In the genomic region with DNA sequence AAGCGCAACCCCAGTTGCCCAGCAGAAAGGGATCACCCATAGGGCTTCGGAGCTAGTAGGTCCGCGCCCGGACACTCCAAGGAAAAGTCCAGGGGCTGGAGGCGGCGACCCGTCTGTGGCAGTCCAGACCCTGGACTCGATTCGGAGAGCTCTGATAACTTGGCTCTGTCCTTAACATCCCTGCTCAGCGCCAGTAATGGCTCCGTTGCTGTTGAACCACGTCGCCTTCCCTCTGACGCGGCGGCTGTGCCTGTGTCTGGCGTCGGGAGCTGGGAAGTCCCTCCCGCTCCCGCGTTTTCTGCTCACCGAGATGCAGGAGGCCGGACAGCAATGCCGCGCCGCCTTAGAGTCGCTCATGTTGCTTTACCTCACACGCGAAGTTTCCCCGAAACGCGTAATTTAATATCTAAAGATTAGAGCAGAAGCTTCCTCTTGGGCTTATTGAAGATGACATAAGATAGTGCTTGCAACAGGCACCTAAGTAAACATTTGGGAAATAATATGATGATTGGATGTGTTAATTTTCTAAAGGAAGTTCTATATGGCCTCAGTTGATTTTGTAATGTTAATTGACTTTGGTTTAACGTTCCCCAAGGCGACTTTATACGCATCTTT, we compare ENCODE assay signal across 8 cellular contexts. TPM values are rescaled to one million over a fixed set of nuclear protein-coding genes. Genes with fewer than 3 reads are reported as not detected.
DNase-seq lines count a peak whose midpoint lies in the region; ATAC-seq and TF ChIP-seq lines count a peak whose summit lies in the region.

No MANE protein-coding gene starts in this region.

- intact Hi-C loops in PC-3 (cut with micrococcal nuclease) (loop anchor here (1.0 to 5.0 kb wide), 4 partner anchors 59 to 1434 kb away; partner anchors contain the start of gene EPB41L3), natural killer cell (cut with micrococcal nuclease) (loop anchor here (2.0 kb wide), 1 partner anchor 14 kb away; no protein-coding TSS in a partner anchor)

- H3K27me3 ChIP-seq in PC-3 (ENCODE audit: low read length), result peaks cover 15% of the 10 kb centered on the region; the same call in 1 of the 2 replicates

- peak overlapping the region; percentile 42 for H3K27ac ChIP-seq in PC-3 (ENCODE audit: low read length)

- H3F3A ChIP-seq in PC-3 (ENCODE audit: low read length, unreplicated experiment), result no peaks in the 10 kb centered on the region

- BruUV-seq in PC-3 (replicated peaks; lab: Mats Ljungman, UMichigan), result TSS peak; percentile 78

- CTCF ChIA-PET in PC-3 (lab: Charles Lee), result interaction anchor here (0.7 kb wide), 1 partner anchor 1225 kb away, joined by 4 read pairs; no protein-coding TSS in a partner anchor

- no peaks in the 10 kb centered on the region for H4K20me1 ChIP-seq in PC-3 (ENCODE audit: low read length)

- peaks cover 20 to 28% of the 10 kb centered on the region in 2 donors for H3K4me1 Mint-ChIP-seq in natural killer cell

- H3K4me2 ChIP-seq in PC-3 (ENCODE audit: low read length), result peak overlapping the region; percentile 89

- H3K79me2 ChIP-seq in PC-3 (ENCODE audit: low read length), result peaks cover 13% of the 10 kb centered on the region

- H3K4me1 ChIP-seq in PC-3 (ENCODE audit: insufficient read depth, low read length), result peaks cover 6% of the 10 kb centered on the region; the same call in 1 of the 2 replicates

- TF ChIP-seq CTCF in PC-3 (conservative IDR thresholded peaks at IDR 0.05; ENCODE audit: low read depth, low read length) (no peak), fibroblast of the aortic adventitia (IDR thresholded peaks at IDR 0.05; ENCODE audit: insufficient read depth, low read length) (no peak), natural killer cell (IDR thresholded peaks at IDR 0.05) (no peak)

- ATAC-seq in GM21529 (IDR thresholded peaks at IDR 0.05; ENCODE audit: unreplicated experiment), result peak; percentile 20
- peak; percentile 37 for ATAC-seq in PC-3
- ATAC-seq in natural killer cell, result peak in 2 of 3 donors; percentile 2
- ATAC-seq in stimulated activated naive CD8-positive, alpha-beta T cell treated with anti-CD3 and anti-CD28 coated beads, Interleukin-15, Interleukin-2, amounts not matched to agents 100 U/mL and 50 U/mL, for 24 hours, result peak; percentile 30

- H3K9me3 ChIP-seq in PC-3 (ENCODE audit: low read length), result no peaks in the 10 kb centered on the region

- H3K36me3 Mint-ChIP-seq in natural killer cell, result peaks cover 3% of the 10 kb centered on the region

- H3K9me2 ChIP-seq in PC-3 (replicated peaks; ENCODE audit: low read length), result no peaks in the 10 kb centered on the region

- peak overlapping the region; percentile 66 for H3K9ac ChIP-seq in PC-3 (ENCODE audit: low read length)

- H3K9me3 Mint-ChIP-seq in natural killer cell, result no peaks in the 10 kb centered on the region

- peaks cover 9 to 30% of the 10 kb centered on the region in 2 donors for H3K27me3 Mint-ChIP-seq in natural killer cell (ENCODE audit: low read depth in 2 of 2)

- peak overlapping the region; percentile 95 to 96 for H3K27ac Mint-ChIP-seq in natural killer cell

- in situ Hi-C loops in Caki2 (cut with HindIII; ENCODE audit: low pct_unique_long_range_greater_than_20kb, low sequenced_read_pairs), result no loop called here

- peaks cover 6% of the 10 kb centered on the region; the same call in 1 of the 2 replicates for H3K36me3 ChIP-seq in PC-3 (ENCODE audit: low read depth, low read length)

- H3K4me3 ChIP-seq in PC-3 (ENCODE audit: low read length) (peak overlapping the region; percentile 71), fibroblast of the aortic adventitia (ENCODE audit: low read depth, low read length) (peak overlapping the region; percentile 89)

- DNase-seq in Caki2 (ENCODE audit: low read depth) (peak; percentile 82), HuH-7.5 (ENCODE audit: low spot score) (peak; percentile 74), PC-3 (peak; percentile 70), fibroblast of the aortic adventitia (ENCODE audit: low read depth) (peak; percentile 76), natural killer cell (peak; percentile 55)
- peak; percentile 47 for DNase-seq in activated effector memory CD4-positive, alpha-beta T cell treated with Interleukin-2 at 50 U/mL for 16 hours
- peak; percentile 76 for DNase-seq in stimulated activated naive CD8-positive, alpha-beta T cell treated with anti-CD3 and anti-CD28 coated beads, Interleukin-15, Interleukin-2, amounts not matched to agents 100 U/mL and 50 U/mL, for 24 hours

- peak overlapping the region; percentile 86 for H2AFZ ChIP-seq in PC-3 (ENCODE audit: low read length)

- peak overlapping the region; percentile 94 for H3K4me3 Mint-ChIP-seq in natural killer cell

- POLR2A ChIA-PET in PC-3 (lab: Charles Lee; ENCODE audit: unreplicated experiment), result interaction anchor here (0.6 to 0.8 kb wide), 4 partner anchors 59 to 1604 kb away, joined by 3 to 7 read pairs (median 4); no protein-coding TSS in a partner anchor

RNA-seq across cellular contexts. Expression of gene ZBTB14, which starts 1.3 kb away (rescaled TPM):
- 24.2 and 29.3 TPM in 2 replicates for total RNA-seq in Caki2 (2014; rRNA removed; shearing (Covaris generic); ENCODE audit: low replicate concordance)
- total RNA-seq in PC-3 (2014; rRNA removed), result 5.4 and 6.8 TPM in 2 replicates
- 17.4 and 35.8 TPM in 2 replicates for total RNA-seq in fibroblast of the aortic adventitia (ENCODE audit: low replicate concordance)
- total RNA-seq in natural killer cell, result 10 to 100 TPM; 24.7 to 25.9 (median 25.5) TPM

Comparison
In these comparisons a context has a peak if more than half of its experiments do, and no peak if none do; other contexts are left out.
1. Peak in every context shown above with its lines: DNase-seq, ATAC-seq, H3K4me3 ChIP-seq and H3K27ac ChIP-seq.